ENCODE assay signal across 26 cellular contexts in genomic region chr1:18765725-18766124, GRCh38.
"Had no signal": no experiment of that assay in that cellular context is flagged by ENCODE, and none has a peak within 500 bp of the region (broad histone marks: within the 10 kb centered on the region; RNA-seq: fewer than 3 reads in every experiment).

No MANE protein-coding gene starts in this region.

- DNase-seq: stimulated activated CD4-positive, alpha-beta T cell treated with anti-CD3 and anti-CD28 coated beads, Interleukin-2, amount 100 ng/mL, for 48 hours; stimulated activated CD4-positive, alpha-beta T cell treated with anti-CD3 and anti-CD28 coated beads, Interleukin-4, amount 100 ng/mL, for 1 hour; stimulated activated CD4-positive, alpha-beta T cell treated with anti-CD3 and anti-CD28 coated beads, Interleukin-4, amount 100 ng/mL, for 24 hours; stimulated activated CD4-positive, alpha-beta T cell treated with anti-CD3 and anti-CD28 coated beads, Interleukin-4, amount 100 ng/mL, for 4 hours; stimulated activated CD8-positive, alpha-beta memory T cell treated with anti-CD3 and anti-CD28 coated beads, Interleukin-4, amount 100 ng/mL, for 48 hours; stimulated activated naive B cell treated with anti-CD40 and anti-IgM and Interleukin-4, amounts not matched to agents 10 μg/mL and 1 μg/mL and 100 μg/mL, for 72 hours; stimulated activated naive CD4-positive, alpha-beta T cell; stimulated activated naive CD4-positive, alpha-beta T cell treated with Interleukin-2 at 50 U/mL for 16 hours; stimulated activated naive CD8-positive, alpha-beta T cell treated with anti-CD3 and anti-CD28 coated beads, Interleukin-15, amount 100 ng/mL, for 72 hours; stimulated activated naive CD8-positive, alpha-beta T cell treated with anti-CD3 and anti-CD28 coated beads, Interleukin-15, Interleukin-2, amounts not matched to agents 100 U/mL and 50 U/mL, for 24 hours; stomach; substantia nigra; testis; thyroid gland; transverse colon; trophoblast cell; upper lobe of left lung; upper lobe of right lung; uterus had no signal

- H3K9me3 ChIP-seq: suprapubic skin, testis, thoracic aorta, thyroid gland, tibial artery, tibial nerve, transverse colon, upper lobe of left lung, upper lobe of right lung, uterus, vagina had no signal

- H3K4me3 ChIP-seq: stomach, suprapubic skin, testis, thoracic aorta, thyroid gland, tibial artery, tibial nerve, transverse colon, upper lobe of left lung, upper lobe of right lung, uterus, vagina had no signal

- H3K4me1 ChIP-seq: stomach, suprapubic skin, tibial artery, tibial nerve, transverse colon, upper lobe of left lung, upper lobe of right lung, uterus, vagina had no signal

- H3K27me3 ChIP-seq: testis, thyroid gland, vagina had no signal

- ATAC-seq: stimulated activated effector memory CD8-positive, alpha-beta T cell treated with anti-CD3 and anti-CD28 coated beads, Interleukin-12 subunit alpha, Interleukin-12 subunit beta, amount 100 ng/mL, for 72 hours; stimulated activated memory B cell treated with anti-CD40 and anti-IgM and Interleukin-4, amounts not matched to agents 10 μg/mL and 1 μg/mL and 100 μg/mL, for 72 hours; stimulated activated naive B cell treated with anti-CD40 and anti-IgM and Interleukin-4, amounts not matched to agents 10 μg/mL and 1 μg/mL and 100 μg/mL, for 72 hours; stimulated activated naive CD8-positive, alpha-beta T cell treated with anti-CD3 and anti-CD28 coated beads, Interleukin-15, amount 100 ng/mL, for 72 hours; stimulated activated naive CD8-positive, alpha-beta T cell treated with anti-CD3 and anti-CD28 coated beads, Interleukin-15, Interleukin-2, amounts not matched to agents 100 U/mL and 50 U/mL, for 24 hours; upper lobe of right lung had no signal

- H3K27ac ChIP-seq: stomach, suprapubic skin, testis, thoracic aorta, tibial artery, tibial nerve, transverse colon, upper lobe of left lung, upper lobe of right lung, uterus, vagina had no signal

- H3K36me3 ChIP-seq: stomach, suprapubic skin, thoracic aorta, thyroid gland, tibial artery, tibial nerve, transverse colon, upper lobe of left lung, upper lobe of right lung, uterus, vagina had no signal
